Comparison of ENCODE assay signal across 25 cellular contexts in the genomic region with DNA sequence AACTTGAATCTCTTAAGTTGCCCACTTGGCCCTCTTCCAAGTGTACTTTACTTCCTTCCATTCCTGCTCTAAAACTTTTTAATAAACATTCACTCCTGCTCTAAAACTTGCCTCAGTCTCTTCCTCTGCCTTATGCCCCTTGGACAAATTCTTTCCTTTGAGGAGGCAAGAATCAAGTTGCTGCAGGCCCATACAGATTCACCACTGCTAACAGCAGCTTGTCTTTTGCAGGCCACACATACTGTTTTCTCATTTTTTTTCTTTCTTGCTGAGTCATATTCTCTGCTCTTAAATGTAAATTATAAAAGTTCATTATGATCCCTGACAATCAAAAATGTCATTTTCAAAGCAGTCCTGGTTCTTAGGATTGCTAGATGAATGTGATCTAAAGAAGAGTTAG.
DNase-seq lines count a peak whose midpoint lies in the region; ATAC-seq, FAIRE-seq and TF ChIP-seq lines count a peak whose summit lies in the region.
"Had no signal": no experiment of that assay in that cellular context is flagged by ENCODE, and none has a peak within 500 bp of the region (broad histone marks: within the 10 kb centered on the region; RNA-seq: fewer than 3 reads in every experiment).

No MANE protein-coding gene starts in this region.

- H2AK9ac ChIP-seq in IMR-90 (replicated peaks; ENCODE audit: low read depth, low read length, poor library complexity): no peak overlapping the region

- no peak overlapping the region for H2AFZ ChIP-seq in IMR-90 (replicated peaks; ENCODE audit: low read length, poor library complexity)
- H2AFZ ChIP-seq: GM23338 had no signal

- no peak overlapping the region for H4K5ac ChIP-seq in IMR-90 (ENCODE audit: low read depth, low read length)

- H3K36me3 ChIP-seq in IMR-90 (ENCODE audit: control insufficient read depth, insufficient read depth, low read length) (no peaks in the 10 kb centered on the region), bronchial epithelial cell (ENCODE audit: control insufficient read depth, insufficient read depth, low read length) (no peaks in the 10 kb centered on the region), WERI-Rb-1 (no peaks in the 10 kb centered on the region)
- H3K36me3 ChIP-seq: BE2C; BLaER1 treated with 17β-estradiol and CSF1 and Interleukin-3, amounts not matched to agents 10 nM and 100 nM had no signal

- no TSS peak for BruUV-seq in IMR-90 (replicated peaks; lab: Mats Ljungman, UMichigan)

- H2BK20ac ChIP-seq in IMR-90 (ENCODE audit: low read depth, low read length): no peak overlapping the region

- intact Hi-C loops in IMR-90 (cut with micrococcal nuclease): no loop called here

- no peak overlapping the region for H3K4ac ChIP-seq in IMR-90 (ENCODE audit: low read depth, low read length)

- H3K27me3 ChIP-seq in IMR-90 (ENCODE audit: control insufficient read depth, insufficient read depth, low read length) (no peaks in the 10 kb centered on the region), bronchial epithelial cell (ENCODE audit: control insufficient read depth, insufficient read depth, low read length) (no peaks in the 10 kb centered on the region), WERI-Rb-1 (ENCODE audit: insufficient read depth, low read depth, severe bottlenecking) (no peaks in the 10 kb centered on the region)
- H3K27me3 ChIP-seq: BE2C; BLaER1 treated with 17β-estradiol and CSF1 and Interleukin-3, amounts not matched to agents 10 nM and 100 nM had no signal

- H3K4me3 ChIP-seq in IMR-90 (ENCODE audit: insufficient read depth, low read depth, low read length): no peak overlapping the region
- H3K4me3 ChIP-seq in bronchial epithelial cell (ENCODE audit: low read depth, low read length): no peak overlapping the region
- H3K4me3 ChIP-seq in epithelial cell of esophagus (ENCODE audit: low read length): no peak overlapping the region
- H3K4me3 ChIP-seq in WERI-Rb-1 (ENCODE audit: low read depth, low read length): no peak overlapping the region
- H3K4me3 ChIP-seq: A549; BLaER1 treated with 17β-estradiol and CSF1 and Interleukin-3, amounts not matched to agents 10 nM and 100 nM; GM12878; GM23338 had no signal

- H3K4me2 ChIP-seq in IMR-90 (ENCODE audit: low read depth, low read length): no peak overlapping the region
- H3K4me2 ChIP-seq: A549; BLaER1 treated with 17β-estradiol and CSF1 and Interleukin-3, amounts not matched to agents 10 nM and 100 nM; GM23338 had no signal

- ATAC-seq in IMR-90 (ENCODE audit: low read depth) (no peak), HG03159 (IDR thresholded peaks at IDR 0.05; ENCODE audit: unreplicated experiment) (no peak)
- ATAC-seq: A549, GM12878, GM23338, HCT116 had no signal

- no peak for DNase-seq in IMR-90
- DNase-seq in bronchial epithelial cell (ENCODE audit: low read depth): peak; percentile 72
- peak; percentile 75 for DNase-seq in epithelial cell of esophagus (ENCODE audit: low read depth)
- DNase-seq in iris pigment epithelial cell (ENCODE audit: low read depth): peak; percentile 6
- no peak for DNase-seq in amygdala (lab: John Stamatoyannopoulos, UW)
- DNase-seq in WERI-Rb-1: no peak
- DNase-seq: 8988T; ACHN; AML-193; BE2C; CD4-positive, alpha-beta T cell; CD8-positive, alpha-beta memory T cell; DMS 273 treated with DMSO at 0.1 percent for 48 hours; DMS79; EL; GDM1; H9 had no signal

- dilution Hi-C loops in IMR-90 (cut with HindIII; ENCODE audit: low sequenced_read_pairs, unreplicated experiment): no loop called here

- no peak overlapping the region for H2BK15ac ChIP-seq in IMR-90 (ENCODE audit: low read depth, low read length)

- H2AK5ac ChIP-seq in IMR-90 (ENCODE audit: low read depth, low read length): no peak overlapping the region

- peaks cover 6% of the 10 kb centered on the region for H3K4me1 ChIP-seq in IMR-90 (ENCODE audit: control insufficient read depth, insufficient read depth, low read length)
- H3K4me1 ChIP-seq: A549; BE2C; BLaER1 treated with 17β-estradiol and CSF1 and Interleukin-3, amounts not matched to agents 10 nM and 100 nM had no signal

- CTCF ChIA-PET in IMR-90 (lab: Yijun Ruan, JAX): no interaction called here

- H4K8ac ChIP-seq in IMR-90 (ENCODE audit: low read depth in 2 of 2, low read length in 2 of 2): no peak overlapping the region

- no peak for FAIRE-seq in bronchial epithelial cell (lab: Jason Lieb, UNC)
- FAIRE-seq: A549, D721Med, GM12878, GM18507 had no signal

- H3K14ac ChIP-seq in IMR-90 (replicated peaks; ENCODE audit: low read depth, low read length): no peak overlapping the region

- H3K9me3 ChIP-seq in IMR-90 (ENCODE audit: control insufficient read depth, insufficient read depth, low read length) (no peaks in the 10 kb centered on the region), WERI-Rb-1 (ENCODE audit: severe bottlenecking) (no peaks in the 10 kb centered on the region)
- H3K9me3 ChIP-seq: A549, BE2C had no signal

- no peak overlapping the region for H3K9ac ChIP-seq in IMR-90 (ENCODE audit: low read depth, low read length)
- H3K9ac ChIP-seq: BLaER1 treated with 17β-estradiol and CSF1 and Interleukin-3, amounts not matched to agents 10 nM and 100 nM had no signal

- no peak overlapping the region for H3K56ac ChIP-seq in IMR-90 (ENCODE audit: extremely low read depth, insufficient read depth, low read length)

- TF ChIP-seq CTCF in IMR-90 (conservative IDR thresholded peaks at IDR 0.05; ENCODE audit: low read depth, low read length) (no peak), bronchial epithelial cell (IDR thresholded peaks at IDR 0.05; ENCODE audit: insufficient read depth, low read length, severe bottlenecking) (no peak), epithelial cell of esophagus (IDR thresholded peaks at IDR 0.05; ENCODE audit: insufficient read depth, low read depth, low read length, missing control alignments) (no peak), WERI-Rb-1 (IDR thresholded peaks at IDR 0.05; ENCODE audit: low read depth, low read length) (no peak)

- no peak for TF ChIP-seq POLR2A in IMR-90 (IDR thresholded peaks at IDR 0.05; ENCODE audit: low read depth, low read length)

- no peaks in the 10 kb centered on the region for H4K20me1 ChIP-seq in IMR-90 (ENCODE audit: insufficient read depth, low read length)
- H4K20me1 ChIP-seq: BLaER1 treated with 17β-estradiol and CSF1 and Interleukin-3, amounts not matched to agents 10 nM and 100 nM had no signal

- no peak overlapping the region for H3K18ac ChIP-seq in IMR-90 (ENCODE audit: low read depth, low read length)

- H3K79me1 ChIP-seq in IMR-90 (ENCODE audit: low read depth in 1 of 2, low read length in 2 of 2): no peaks in the 10 kb centered on the region

- no peak overlapping the region for H2BK120ac ChIP-seq in IMR-90 (ENCODE audit: low read depth, low read length)

- H3K27ac ChIP-seq in IMR-90 (ENCODE audit: insufficient read depth, low read length) (no peak overlapping the region), WERI-Rb-1 (no peak overlapping the region)
- H3K27ac ChIP-seq: A549; BLaER1 treated with 17β-estradiol and CSF1 and Interleukin-3, amounts not matched to agents 10 nM and 100 nM had no signal

- in situ Hi-C loops in IMR-90 (cut with MboI; ENCODE audit: low sequenced_read_pairs): no loop called here

- no peak overlapping the region for H3K23ac ChIP-seq in IMR-90 (ENCODE audit: low read depth, low read length)

- no peaks in the 10 kb centered on the region for H3K9me1 ChIP-seq in IMR-90 (ENCODE audit: insufficient read depth, low read length)

- no peak overlapping the region for H2BK5ac ChIP-seq in IMR-90 (ENCODE audit: low read depth, low read length, poor library complexity, severe bottlenecking)

- H4K91ac ChIP-seq in IMR-90 (ENCODE audit: insufficient read depth, low read depth, low read length): no peak overlapping the region

- POLR2A ChIA-PET in IMR-90 (lab: Charles Lee; ENCODE audit: unreplicated experiment): interaction anchor here (0.5 kb wide), 1 partner anchor 15 kb away, joined by 3 read pairs; no protein-coding TSS in a partner anchor

- TF ChIP-seq RAD21 in IMR-90 (IDR thresholded peaks at IDR 0.05; ENCODE audit: low read length): no peak

TF ChIP-seq in IMR-90, 13 proteins besides CTCF, POLR2A, EP300 and RAD21:
- TF ChIP-seq NFE2L2 (IDR thresholded peaks at IDR 0.05; ENCODE audit: low read depth, low read length): peak; percentile 37; the same call in 1 of the 2 replicates
- TF ChIP-seq, protein P1, sequence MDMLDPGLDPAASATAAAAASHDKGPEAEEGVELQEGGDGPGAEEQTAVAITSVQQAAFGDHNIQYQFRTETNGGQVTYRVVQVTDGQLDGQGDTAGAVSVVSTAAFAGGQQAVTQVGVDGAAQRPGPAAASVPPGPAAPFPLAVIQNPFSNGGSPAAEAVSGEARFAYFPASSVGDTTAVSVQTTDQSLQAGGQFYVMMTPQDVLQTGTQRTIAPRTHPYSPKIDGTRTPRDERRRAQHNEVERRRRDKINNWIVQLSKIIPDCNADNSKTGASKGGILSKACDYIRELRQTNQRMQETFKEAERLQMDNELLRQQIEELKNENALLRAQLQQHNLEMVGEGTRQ (IDR thresholded peaks at IDR 0.05; ENCODE audit: low read depth, low read length): no peak

Comparison
In these comparisons a context has a peak if more than half of its experiments do, and no peak if none do; other contexts are left out.
1. DNase-seq: peak in bronchial epithelial cell (single experiment), epithelial cell of esophagus (single experiment) and iris pigment epithelial cell (single experiment); none in IMR-90 (single experiment), amygdala (0 of 56) and WERI-Rb-1 (single experiment).